1 cellular context compared by ENCODE assay signal in the genomic region with DNA sequence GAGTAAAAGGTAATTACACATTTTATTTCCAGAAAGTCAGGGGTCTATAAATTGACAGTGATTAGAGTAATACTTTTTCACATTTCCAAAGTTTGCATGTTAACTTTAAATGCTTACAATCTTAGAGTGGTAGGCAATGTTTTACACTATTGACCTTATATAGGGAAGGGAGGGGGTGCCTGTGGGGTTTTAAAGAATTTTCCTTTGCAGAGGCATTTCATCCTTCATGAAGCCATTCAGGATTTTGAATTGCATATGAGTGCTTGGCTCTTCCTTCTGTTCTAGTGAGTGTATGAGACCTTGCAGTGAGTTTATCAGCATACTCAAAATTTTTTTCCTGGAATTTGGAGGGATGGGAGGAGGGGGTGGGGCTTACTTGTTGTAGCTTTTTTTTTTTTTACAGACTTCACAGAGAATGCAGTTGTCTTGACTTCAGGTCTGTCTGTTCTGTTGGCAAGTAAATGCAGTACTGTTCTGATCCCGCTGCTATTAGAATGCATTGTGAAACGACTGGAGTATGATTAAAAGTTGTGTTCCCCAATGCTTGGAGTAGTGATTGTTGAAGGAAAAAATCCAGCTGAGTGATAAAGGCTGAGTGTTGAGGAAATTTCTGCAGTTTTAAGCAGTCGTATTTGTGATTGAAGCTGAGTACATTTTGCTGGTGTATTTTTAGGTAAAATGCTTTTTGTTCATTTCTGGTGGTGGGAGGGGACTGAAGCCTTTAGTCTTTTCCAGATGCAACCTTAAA.
TF ChIP-seq lines count a peak whose summit lies in the region.

No MANE protein-coding gene starts in this region.

TF ChIP-seq in GM12878, 131 proteins besides CTCF, POLR2A, EP300 and RAD21 (continues in another document):
- peak; percentile 94 for TF ChIP-seq POLR2AphosphoS2 (IDR thresholded peaks at IDR 0.05; ENCODE audit: low read depth, low read length)
- TF ChIP-seq, protein P1, sequence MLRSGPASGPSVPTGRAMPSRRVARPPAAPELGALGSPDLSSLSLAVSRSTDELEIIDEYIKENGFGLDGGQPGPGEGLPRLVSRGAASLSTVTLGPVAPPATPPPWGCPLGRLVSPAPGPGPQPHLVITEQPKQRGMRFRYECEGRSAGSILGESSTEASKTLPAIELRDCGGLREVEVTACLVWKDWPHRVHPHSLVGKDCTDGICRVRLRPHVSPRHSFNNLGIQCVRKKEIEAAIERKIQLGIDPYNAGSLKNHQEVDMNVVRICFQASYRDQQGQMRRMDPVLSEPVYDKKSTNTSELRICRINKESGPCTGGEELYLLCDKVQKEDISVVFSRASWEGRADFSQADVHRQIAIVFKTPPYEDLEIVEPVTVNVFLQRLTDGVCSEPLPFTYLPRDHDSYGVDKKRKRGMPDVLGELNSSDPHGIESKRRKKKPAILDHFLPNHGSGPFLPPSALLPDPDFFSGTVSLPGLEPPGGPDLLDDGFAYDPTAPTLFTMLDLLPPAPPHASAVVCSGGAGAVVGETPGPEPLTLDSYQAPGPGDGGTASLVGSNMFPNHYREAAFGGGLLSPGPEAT (IDR thresholded peaks at IDR 0.05; ENCODE audit: low read depth), result peak; percentile 42
- TF ChIP-seq IKZF2 (IDR thresholded peaks at IDR 0.05), result no peak
- TF ChIP-seq RBBP5 (conservative IDR thresholded peaks at IDR 0.05), result no peak
- peak in 1 of 2 experiments; percentile 44; a peak in 1 of 4 replicates for TF ChIP-seq CEBPB (IDR thresholded peaks at IDR 0.05; ENCODE audit: borderline replicate concordance in 1 of 2, low read depth in 2 of 2, low read length in 2 of 2)
- 0 out of 4 replicates have a peak, but pooled peaks of 1 of the 2 experiments have one; percentile 29 for TF ChIP-seq BHLHE40 (IDR thresholded peaks at IDR 0.05; ENCODE audit: borderline replicate concordance in 1 of 2, low read depth in 2 of 2, low read length in 1 of 2)
- 0 out of 2 replicates have a peak, but pooled peaks have one; percentile 90 for TF ChIP-seq WRNIP1 (IDR thresholded peaks at IDR 0.05; ENCODE audit: borderline replicate concordance, low read depth, low read length)
- no peak; the same call in 1 of the 2 replicates for TF ChIP-seq FOXM1 (IDR thresholded peaks at IDR 0.05; ENCODE audit: low read depth, low read length)
- TF ChIP-seq, protein P2, sequence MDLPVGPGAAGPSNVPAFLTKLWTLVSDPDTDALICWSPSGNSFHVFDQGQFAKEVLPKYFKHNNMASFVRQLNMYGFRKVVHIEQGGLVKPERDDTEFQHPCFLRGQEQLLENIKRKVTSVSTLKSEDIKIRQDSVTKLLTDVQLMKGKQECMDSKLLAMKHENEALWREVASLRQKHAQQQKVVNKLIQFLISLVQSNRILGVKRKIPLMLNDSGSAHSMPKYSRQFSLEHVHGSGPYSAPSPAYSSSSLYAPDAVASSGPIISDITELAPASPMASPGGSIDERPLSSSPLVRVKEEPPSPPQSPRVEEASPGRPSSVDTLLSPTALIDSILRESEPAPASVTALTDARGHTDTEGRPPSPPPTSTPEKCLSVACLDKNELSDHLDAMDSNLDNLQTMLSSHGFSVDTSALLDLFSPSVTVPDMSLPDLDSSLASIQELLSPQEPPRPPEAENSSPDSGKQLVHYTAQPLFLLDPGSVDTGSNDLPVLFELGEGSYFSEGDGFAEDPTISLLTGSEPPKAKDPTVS (IDR thresholded peaks at IDR 0.05; ENCODE audit: low read depth, low read length), result no peak
- TF ChIP-seq, protein P3, sequence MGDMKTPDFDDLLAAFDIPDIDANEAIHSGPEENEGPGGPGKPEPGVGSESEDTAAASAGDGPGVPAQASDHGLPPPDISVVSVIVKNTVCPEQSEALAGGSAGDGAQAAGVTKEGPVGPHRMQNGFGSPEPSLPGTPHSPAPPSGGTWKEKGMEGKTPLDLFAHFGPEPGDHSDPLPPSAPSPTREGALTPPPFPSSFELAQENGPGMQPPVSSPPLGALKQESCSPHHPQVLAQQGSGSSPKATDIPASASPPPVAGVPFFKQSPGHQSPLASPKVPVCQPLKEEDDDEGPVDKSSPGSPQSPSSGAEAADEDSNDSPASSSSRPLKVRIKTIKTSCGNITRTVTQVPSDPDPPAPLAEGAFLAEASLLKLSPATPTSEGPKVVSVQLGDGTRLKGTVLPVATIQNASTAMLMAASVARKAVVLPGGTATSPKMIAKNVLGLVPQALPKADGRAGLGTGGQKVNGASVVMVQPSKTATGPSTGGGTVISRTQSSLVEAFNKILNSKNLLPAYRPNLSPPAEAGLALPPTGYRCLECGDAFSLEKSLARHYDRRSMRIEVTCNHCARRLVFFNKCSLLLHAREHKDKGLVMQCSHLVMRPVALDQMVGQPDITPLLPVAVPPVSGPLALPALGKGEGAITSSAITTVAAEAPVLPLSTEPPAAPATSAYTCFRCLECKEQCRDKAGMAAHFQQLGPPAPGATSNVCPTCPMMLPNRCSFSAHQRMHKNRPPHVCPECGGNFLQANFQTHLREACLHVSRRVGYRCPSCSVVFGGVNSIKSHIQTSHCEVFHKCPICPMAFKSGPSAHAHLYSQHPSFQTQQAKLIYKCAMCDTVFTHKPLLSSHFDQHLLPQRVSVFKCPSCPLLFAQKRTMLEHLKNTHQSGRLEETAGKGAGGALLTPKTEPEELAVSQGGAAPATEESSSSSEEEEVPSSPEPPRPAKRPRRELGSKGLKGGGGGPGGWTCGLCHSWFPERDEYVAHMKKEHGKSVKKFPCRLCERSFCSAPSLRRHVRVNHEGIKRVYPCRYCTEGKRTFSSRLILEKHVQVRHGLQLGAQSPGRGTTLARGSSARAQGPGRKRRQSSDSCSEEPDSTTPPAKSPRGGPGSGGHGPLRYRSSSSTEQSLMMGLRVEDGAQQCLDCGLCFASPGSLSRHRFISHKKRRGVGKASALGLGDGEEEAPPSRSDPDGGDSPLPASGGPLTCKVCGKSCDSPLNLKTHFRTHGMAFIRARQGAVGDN (IDR thresholded peaks at IDR 0.05), result peak; percentile 5; the same call in 1 of the 2 replicates
- TF ChIP-seq NFXL1 (IDR thresholded peaks at IDR 0.05; ENCODE audit: borderline replicate concordance), result no peak
- TF ChIP-seq, protein P4, sequence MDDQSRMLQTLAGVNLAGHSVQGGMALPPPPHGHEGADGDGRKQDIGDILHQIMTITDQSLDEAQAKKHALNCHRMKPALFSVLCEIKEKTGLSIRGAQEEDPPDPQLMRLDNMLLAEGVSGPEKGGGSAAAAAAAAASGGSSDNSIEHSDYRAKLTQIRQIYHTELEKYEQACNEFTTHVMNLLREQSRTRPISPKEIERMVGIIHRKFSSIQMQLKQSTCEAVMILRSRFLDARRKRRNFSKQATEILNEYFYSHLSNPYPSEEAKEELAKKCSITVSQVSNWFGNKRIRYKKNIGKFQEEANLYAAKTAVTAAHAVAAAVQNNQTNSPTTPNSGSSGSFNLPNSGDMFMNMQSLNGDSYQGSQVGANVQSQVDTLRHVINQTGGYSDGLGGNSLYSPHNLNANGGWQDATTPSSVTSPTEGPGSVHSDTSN (IDR thresholded peaks at IDR 0.05; ENCODE audit: insufficient replicate concordance, low read depth, low read length), result peak; percentile 5
- TF ChIP-seq, protein P5, sequence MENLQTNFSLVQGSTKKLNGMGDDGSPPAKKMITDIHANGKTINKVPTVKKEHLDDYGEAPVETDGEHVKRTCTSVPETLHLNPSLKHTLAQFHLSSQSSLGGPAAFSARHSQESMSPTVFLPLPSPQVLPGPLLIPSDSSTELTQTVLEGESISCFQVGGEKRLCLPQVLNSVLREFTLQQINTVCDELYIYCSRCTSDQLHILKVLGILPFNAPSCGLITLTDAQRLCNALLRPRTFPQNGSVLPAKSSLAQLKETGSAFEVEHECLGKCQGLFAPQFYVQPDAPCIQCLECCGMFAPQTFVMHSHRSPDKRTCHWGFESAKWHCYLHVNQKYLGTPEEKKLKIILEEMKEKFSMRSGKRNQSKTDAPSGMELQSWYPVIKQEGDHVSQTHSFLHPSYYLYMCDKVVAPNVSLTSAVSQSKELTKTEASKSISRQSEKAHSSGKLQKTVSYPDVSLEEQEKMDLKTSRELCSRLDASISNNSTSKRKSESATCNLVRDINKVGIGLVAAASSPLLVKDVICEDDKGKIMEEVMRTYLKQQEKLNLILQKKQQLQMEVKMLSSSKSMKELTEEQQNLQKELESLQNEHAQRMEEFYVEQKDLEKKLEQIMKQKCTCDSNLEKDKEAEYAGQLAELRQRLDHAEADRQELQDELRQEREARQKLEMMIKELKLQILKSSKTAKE (IDR thresholded peaks at IDR 0.05; ENCODE audit: low read depth, poor library complexity, severe bottlenecking), result no peak
- TF ChIP-seq SPI1 (IDR thresholded peaks at IDR 0.05; ENCODE audit: borderline replicate concordance, insufficient read depth, low read depth, low read length), result no peak
- TF ChIP-seq, protein P6, sequence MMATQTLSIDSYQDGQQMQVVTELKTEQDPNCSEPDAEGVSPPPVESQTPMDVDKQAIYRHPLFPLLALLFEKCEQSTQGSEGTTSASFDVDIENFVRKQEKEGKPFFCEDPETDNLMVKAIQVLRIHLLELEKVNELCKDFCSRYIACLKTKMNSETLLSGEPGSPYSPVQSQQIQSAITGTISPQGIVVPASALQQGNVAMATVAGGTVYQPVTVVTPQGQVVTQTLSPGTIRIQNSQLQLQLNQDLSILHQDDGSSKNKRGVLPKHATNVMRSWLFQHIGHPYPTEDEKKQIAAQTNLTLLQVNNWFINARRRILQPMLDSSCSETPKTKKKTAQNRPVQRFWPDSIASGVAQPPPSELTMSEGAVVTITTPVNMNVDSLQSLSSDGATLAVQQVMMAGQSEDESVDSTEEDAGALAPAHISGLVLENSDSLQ (IDR thresholded peaks at IDR 0.05), result no peak
- no peak for TF ChIP-seq BRCA1 (IDR thresholded peaks at IDR 0.05; ENCODE audit: low read depth, low read length)
- no peak for TF ChIP-seq SREBF1 (IDR thresholded peaks at IDR 0.05; ENCODE audit: low read length)
- no peak for TF ChIP-seq TCF7 (IDR thresholded peaks at IDR 0.05; ENCODE audit: borderline replicate concordance)
- TF ChIP-seq, protein P7, sequence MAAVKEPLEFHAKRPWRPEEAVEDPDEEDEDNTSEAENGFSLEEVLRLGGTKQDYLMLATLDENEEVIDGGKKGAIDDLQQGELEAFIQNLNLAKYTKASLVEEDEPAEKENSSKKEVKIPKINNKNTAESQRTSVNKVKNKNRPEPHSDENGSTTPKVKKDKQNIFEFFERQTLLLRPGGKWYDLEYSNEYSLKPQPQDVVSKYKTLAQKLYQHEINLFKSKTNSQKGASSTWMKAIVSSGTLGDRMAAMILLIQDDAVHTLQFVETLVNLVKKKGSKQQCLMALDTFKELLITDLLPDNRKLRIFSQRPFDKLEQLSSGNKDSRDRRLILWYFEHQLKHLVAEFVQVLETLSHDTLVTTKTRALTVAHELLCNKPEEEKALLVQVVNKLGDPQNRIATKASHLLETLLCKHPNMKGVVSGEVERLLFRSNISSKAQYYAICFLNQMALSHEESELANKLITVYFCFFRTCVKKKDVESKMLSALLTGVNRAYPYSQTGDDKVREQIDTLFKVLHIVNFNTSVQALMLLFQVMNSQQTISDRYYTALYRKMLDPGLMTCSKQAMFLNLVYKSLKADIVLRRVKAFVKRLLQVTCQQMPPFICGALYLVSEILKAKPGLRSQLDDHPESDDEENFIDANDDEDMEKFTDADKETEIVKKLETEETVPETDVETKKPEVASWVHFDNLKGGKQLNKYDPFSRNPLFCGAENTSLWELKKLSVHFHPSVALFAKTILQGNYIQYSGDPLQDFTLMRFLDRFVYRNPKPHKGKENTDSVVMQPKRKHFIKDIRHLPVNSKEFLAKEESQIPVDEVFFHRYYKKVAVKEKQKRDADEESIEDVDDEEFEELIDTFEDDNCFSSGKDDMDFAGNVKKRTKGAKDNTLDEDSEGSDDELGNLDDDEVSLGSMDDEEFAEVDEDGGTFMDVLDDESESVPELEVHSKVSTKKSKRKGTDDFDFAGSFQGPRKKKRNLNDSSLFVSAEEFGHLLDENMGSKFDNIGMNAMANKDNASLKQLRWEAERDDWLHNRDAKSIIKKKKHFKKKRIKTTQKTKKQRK (IDR thresholded peaks at IDR 0.05; ENCODE audit: low read depth, low read length), result 0 out of 2 replicates have a peak, but pooled peaks have one; percentile 9
- peak; percentile 72 for TF ChIP-seq POU2F2 (IDR thresholded peaks at IDR 0.05; ENCODE audit: borderline replicate concordance, low read depth, low read length)
- TF ChIP-seq CHD2 (IDR thresholded peaks at IDR 0.05; ENCODE audit: borderline replicate concordance, low read depth, low read length), result no peak; the same call in 1 of the 2 replicates
- TF ChIP-seq SMAD1 (IDR thresholded peaks at IDR 0.05; ENCODE audit: low read depth, partially characterized antibody), result peak; percentile 90
- TF ChIP-seq EZH2 (IDR thresholded peaks at IDR 0.05; ENCODE audit: borderline replicate concordance, control insufficient read depth, low read depth, low read length), result no peak
- TF ChIP-seq SUZ12 (IDR thresholded peaks at IDR 0.05; ENCODE audit: unreplicated experiment), result no peak
- TF ChIP-seq HCFC1 (IDR thresholded peaks at IDR 0.05; ENCODE audit: low read length), result no peak
- peak; percentile 87 for TF ChIP-seq HDAC6 (IDR thresholded peaks at IDR 0.05; ENCODE audit: unreplicated experiment)
- no peak for TF ChIP-seq NRF1 (conservative IDR thresholded peaks at IDR 0.05; ENCODE audit: low read depth, low read length)
- TF ChIP-seq, protein P8, sequence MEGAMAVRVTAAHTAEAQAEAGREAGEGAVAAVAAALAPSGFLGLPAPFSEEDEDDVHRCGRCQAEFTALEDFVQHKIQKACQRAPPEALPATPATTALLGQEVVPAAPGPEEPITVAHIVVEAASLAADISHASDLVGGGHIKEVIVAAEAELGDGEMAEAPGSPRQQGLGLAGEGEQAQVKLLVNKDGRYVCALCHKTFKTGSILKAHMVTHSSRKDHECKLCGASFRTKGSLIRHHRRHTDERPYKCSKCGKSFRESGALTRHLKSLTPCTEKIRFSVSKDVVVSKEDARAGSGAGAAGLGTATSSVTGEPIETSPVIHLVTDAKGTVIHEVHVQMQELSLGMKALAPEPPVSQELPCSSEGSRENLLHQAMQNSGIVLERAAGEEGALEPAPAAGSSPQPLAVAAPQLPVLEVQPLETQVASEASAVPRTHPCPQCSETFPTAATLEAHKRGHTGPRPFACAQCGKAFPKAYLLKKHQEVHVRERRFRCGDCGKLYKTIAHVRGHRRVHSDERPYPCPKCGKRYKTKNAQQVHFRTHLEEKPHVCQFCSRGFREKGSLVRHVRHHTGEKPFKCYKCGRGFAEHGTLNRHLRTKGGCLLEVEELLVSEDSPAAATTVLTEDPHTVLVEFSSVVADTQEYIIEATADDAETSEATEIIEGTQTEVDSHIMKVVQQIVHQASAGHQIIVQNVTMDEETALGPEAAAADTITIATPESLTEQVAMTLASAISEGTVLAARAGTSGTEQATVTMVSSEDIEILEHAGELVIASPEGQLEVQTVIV (IDR thresholded peaks at IDR 0.05; ENCODE audit: borderline replicate concordance, partially characterized antibody), result no peak
- no peak for TF ChIP-seq ZSCAN29 (IDR thresholded peaks at IDR 0.05)
- TF ChIP-seq, protein P9, sequence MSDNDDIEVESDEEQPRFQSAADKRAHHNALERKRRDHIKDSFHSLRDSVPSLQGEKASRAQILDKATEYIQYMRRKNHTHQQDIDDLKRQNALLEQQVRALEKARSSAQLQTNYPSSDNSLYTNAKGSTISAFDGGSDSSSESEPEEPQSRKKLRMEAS (IDR thresholded peaks at IDR 0.05; ENCODE audit: low read depth, low read length), result no peak
- TF ChIP-seq LARP7 (IDR thresholded peaks at IDR 0.05), result peak; percentile 53; the same call in 1 of the 2 replicates
- TF ChIP-seq TARDBP (IDR thresholded peaks at IDR 0.05; ENCODE audit: borderline replicate concordance), result no peak
- TF ChIP-seq SMC3 (IDR thresholded peaks at IDR 0.05; ENCODE audit: borderline replicate concordance, low read length), result no peak
- peak; percentile 82 for TF ChIP-seq CHD1 (IDR thresholded peaks at IDR 0.05; ENCODE audit: low read depth, low read length)
- no peak for TF ChIP-seq HDAC2 (IDR thresholded peaks at IDR 0.05)
- no peak for TF ChIP-seq MTA2 (IDR thresholded peaks at IDR 0.05; ENCODE audit: low read depth)
- 0 out of 2 replicates have a peak, but pooled peaks have one; percentile 2 for TF ChIP-seq BCL11A (IDR thresholded peaks at IDR 0.05; ENCODE audit: low read depth, low read length)
- TF ChIP-seq GATAD2B (conservative IDR thresholded peaks at IDR 0.05; ENCODE audit: low read depth), result no peak
- no peak for TF ChIP-seq ETV6 (conservative IDR thresholded peaks at IDR 0.05 in 1 of 2, IDR thresholded peaks at IDR 0.05 in 1 of 2; ENCODE audit: borderline replicate concordance in 1 of 2, low read depth in 1 of 2)
